ENCODE assay signal across 18 cellular contexts in genomic region chr17:69061901-69062556, GRCh38. TPM values are rescaled to one million over a fixed set of nuclear protein-coding genes. Genes with fewer than 3 reads are reported as not detected.
DNase-seq lines count a peak whose midpoint lies in the region; ATAC-seq and TF ChIP-seq lines count a peak whose summit lies in the region.
"Had no signal": no experiment of that assay in that cellular context is flagged by ENCODE, and none has a peak within 500 bp of the region (broad histone marks: within the 10 kb centered on the region; RNA-seq: fewer than 3 reads in every experiment).

No MANE protein-coding gene starts in this region.

- no peak overlapping the region for H3K4me3 Mint-ChIP-seq in osteocyte (ENCODE audit: unreplicated experiment)
- H3K4me3 Mint-ChIP-seq: CD8-positive, alpha-beta memory T cell; GM23338 had no signal

- peaks cover 11 to 37% (median 26%) of the 10 kb centered on the region in 11 experiments; a peak in 21 of 22 replicates for H3K9me3 ChIP-seq in BLaER1 treated with 17β-estradiol and CSF1 and Interleukin-3, amounts not matched to agents 10 nM and 100 nM (replicated peaks in 1 of 11)
- H3K9me3 ChIP-seq in trophoblast cell (ENCODE audit: insufficient read depth, low read depth, low read length) = no peaks in the 10 kb centered on the region
- H3K9me3 ChIP-seq: BE2C had no signal

- H3K23ac ChIP-seq in trophoblast cell (ENCODE audit: low read length) = no peak overlapping the region

- peak overlapping the region; percentile 70 for H3K27ac Mint-ChIP-seq in osteocyte (ENCODE audit: unreplicated experiment)
- H3K27ac Mint-ChIP-seq: CD8-positive, alpha-beta memory T cell; GM23338 had no signal

- peaks cover 43 to 77% (median 63%) of the 10 kb centered on the region in 10 experiments for H3K4me1 ChIP-seq in BLaER1 treated with 17β-estradiol and CSF1 and Interleukin-3, amounts not matched to agents 10 nM and 100 nM
- no peaks in the 10 kb centered on the region for H3K4me1 ChIP-seq in trophoblast cell (ENCODE audit: control insufficient read depth in 1 of 2, insufficient read depth in 2 of 2, low read length in 2 of 2)
- H3K4me1 ChIP-seq: BE2C had no signal

- H4K8ac ChIP-seq in trophoblast cell (ENCODE audit: low read depth, low read length) = no peak overlapping the region

- no peaks in the 10 kb centered on the region for H3K27me3 ChIP-seq in BLaER1 treated with 17β-estradiol and CSF1 and Interleukin-3, amounts not matched to agents 10 nM and 100 nM
- H3K27me3 ChIP-seq in trophoblast cell (ENCODE audit: insufficient read depth, low read length) = no peaks in the 10 kb centered on the region
- H3K27me3 ChIP-seq: BE2C had no signal

- H3K4me1 Mint-ChIP-seq in osteocyte (ENCODE audit: unreplicated experiment) = peaks cover 42% of the 10 kb centered on the region

- peak overlapping the region in 9 of 11 experiments; percentile 0 to 83 (median 65); a peak in 15 of 22 replicates for H3K27ac ChIP-seq in BLaER1 treated with 17β-estradiol and CSF1 and Interleukin-3, amounts not matched to agents 10 nM and 100 nM
- no peak overlapping the region for H3K27ac ChIP-seq in trophoblast cell (ENCODE audit: low read depth, low read length)

- H3K4me2 ChIP-seq in BLaER1 treated with 17β-estradiol and CSF1 and Interleukin-3, amounts not matched to agents 10 nM and 100 nM = peak overlapping the region in 10 of 11 experiments; percentile 47 to 81 (median 68); a peak in 18 of 22 replicates
- no peak overlapping the region for H3K4me2 ChIP-seq in trophoblast cell (ENCODE audit: low read length)
- H3K4me2 ChIP-seq: GM23338 had no signal

- H2AFZ ChIP-seq in trophoblast cell (ENCODE audit: insufficient read depth, low read length, poor library complexity) = no peak overlapping the region
- H2AFZ ChIP-seq: GM23338 had no signal

- H3K9ac ChIP-seq in BLaER1 treated with 17β-estradiol and CSF1 and Interleukin-3, amounts not matched to agents 10 nM and 100 nM = no peak overlapping the region
- no peak overlapping the region for H3K9ac ChIP-seq in trophoblast cell (ENCODE audit: low read length)

- DNase-seq in AG10803 (ENCODE audit: low read depth) (peak; percentile 24), fibroblast of mammary gland (ENCODE audit: low read depth) (peak; percentile 48), osteocyte (ENCODE audit: extremely low spot score, unreplicated experiment) (no peak), trophoblast cell (no peak), NCI-H2171 (lab: John Stamatoyannopoulos, UW) (no peak)
- DNase-seq: BE2C; CD8-positive, alpha-beta memory T cell; DMS79 treated with DMSO at 0.1 percent for 48 hours; NCI-H1417; NCI-H1930; NCI-H446 treated with DMSO at 0.1 percent for 48 hours; NCI-H748 treated with DMSO at 0.1 percent for 48 hours; PC-3 had no signal

- TF ChIP-seq CTCF in AG10803 (conservative IDR thresholded peaks at IDR 0.05; ENCODE audit: low read length) (no peak), fibroblast of mammary gland (conservative IDR thresholded peaks at IDR 0.05; ENCODE audit: control insufficient read depth, insufficient read depth, low read depth, low read length) (no peak), osteocyte (IDR thresholded peaks at IDR 0.05) (no peak)

- H2AK5ac ChIP-seq in trophoblast cell (ENCODE audit: low read length) = no peak overlapping the region

- H4K12ac ChIP-seq in trophoblast cell (ENCODE audit: low read depth, low read length) = no peak overlapping the region

- H3K79me2 ChIP-seq in trophoblast cell (ENCODE audit: control insufficient read depth, insufficient read depth, low read length, poor library complexity) = no peaks in the 10 kb centered on the region

- ATAC-seq in HG02973 (IDR thresholded peaks at IDR 0.05; ENCODE audit: unreplicated experiment) = no peak
- ATAC-seq: GM23338, HCT116, PC-3 had no signal

- no peaks in the 10 kb centered on the region for H3K36me3 Mint-ChIP-seq in osteocyte (ENCODE audit: unreplicated experiment)

- H3K14ac ChIP-seq in trophoblast cell (ENCODE audit: low read length) = no peak overlapping the region

- H3K79me1 ChIP-seq in trophoblast cell (ENCODE audit: low read length) = no peaks in the 10 kb centered on the region

- no peaks in the 10 kb centered on the region for H4K20me1 ChIP-seq in BLaER1 treated with 17β-estradiol and CSF1 and Interleukin-3, amounts not matched to agents 10 nM and 100 nM

- H3K4me3 ChIP-seq in AG10803 (ENCODE audit: low read length) = no peak overlapping the region
- H3K4me3 ChIP-seq in BLaER1 treated with 17β-estradiol and CSF1 and Interleukin-3, amounts not matched to agents 10 nM and 100 nM = no peak overlapping the region
- H3K4me3 ChIP-seq in fibroblast of mammary gland (ENCODE audit: control insufficient read depth, low read depth, low read length) = no peak overlapping the region
- no peak overlapping the region for H3K4me3 ChIP-seq in trophoblast cell (ENCODE audit: low read depth, low read length)
- H3K4me3 ChIP-seq: GM23338 had no signal

- peaks cover 5% of the 10 kb centered on the region for H3K9me3 Mint-ChIP-seq in osteocyte (ENCODE audit: unreplicated experiment)
- H3K9me3 Mint-ChIP-seq: GM23338 had no signal

- H3K27me3 Mint-ChIP-seq in osteocyte (ENCODE audit: unreplicated experiment) = no peaks in the 10 kb centered on the region

- no peak overlapping the region for H2BK12ac ChIP-seq in trophoblast cell (ENCODE audit: low read length)

- H4K91ac ChIP-seq in trophoblast cell (ENCODE audit: low read depth, low read length) = no peak overlapping the region

- H3K4ac ChIP-seq in trophoblast cell (ENCODE audit: low read depth, low read length) = no peak overlapping the region

- no peak overlapping the region for H2BK5ac ChIP-seq in trophoblast cell (ENCODE audit: low read depth, low read length, poor library complexity)

- no peaks in the 10 kb centered on the region; a peak in 1 of 22 replicates for H3K36me3 ChIP-seq in BLaER1 treated with 17β-estradiol and CSF1 and Interleukin-3, amounts not matched to agents 10 nM and 100 nM
- H3K36me3 ChIP-seq in trophoblast cell (ENCODE audit: control insufficient read depth in 1 of 2, insufficient read depth in 2 of 2, low read length in 2 of 2) = no peaks in the 10 kb centered on the region
- H3K36me3 ChIP-seq: BE2C had no signal

- no peak overlapping the region for H3K18ac ChIP-seq in trophoblast cell (ENCODE audit: low read length)

- H2BK120ac ChIP-seq in trophoblast cell (ENCODE audit: insufficient read depth, low read length, poor library complexity) = no peak overlapping the region

- no CpG with 5 or more reads among the region's 4 CpGs for WGBS in trophoblast cell (ENCODE audit: extremely low coverage, insufficient coverage, insufficient read length)

RNA-seq across cellular contexts. Expression of gene ABCA9, which starts 1.3 kb away (rescaled TPM):
- 1.1 and 1.8 TPM in 2 replicates for total RNA-seq in osteocyte
- 0.01 TPM in 2 replicates for polyA plus RNA-seq in trophoblast cell (2013)
- total RNA-seq: CD8-positive, alpha-beta memory T cell; G401; GM23338; PC-3 had no signal
- polyA plus RNA-seq: CD8-positive, alpha-beta memory T cell; GM23338 had no signal

Comparison
In these comparisons a context has a peak if more than half of its experiments do, and no peak if none do; other contexts are left out.
1. DNase-seq: peak in AG10803 (single experiment) and fibroblast of mammary gland (single experiment); none in osteocyte (single experiment), trophoblast cell (0 of 2) and NCI-H2171 (single experiment).